ENCODE assay signal across 10 cellular contexts in the genomic region with DNA sequence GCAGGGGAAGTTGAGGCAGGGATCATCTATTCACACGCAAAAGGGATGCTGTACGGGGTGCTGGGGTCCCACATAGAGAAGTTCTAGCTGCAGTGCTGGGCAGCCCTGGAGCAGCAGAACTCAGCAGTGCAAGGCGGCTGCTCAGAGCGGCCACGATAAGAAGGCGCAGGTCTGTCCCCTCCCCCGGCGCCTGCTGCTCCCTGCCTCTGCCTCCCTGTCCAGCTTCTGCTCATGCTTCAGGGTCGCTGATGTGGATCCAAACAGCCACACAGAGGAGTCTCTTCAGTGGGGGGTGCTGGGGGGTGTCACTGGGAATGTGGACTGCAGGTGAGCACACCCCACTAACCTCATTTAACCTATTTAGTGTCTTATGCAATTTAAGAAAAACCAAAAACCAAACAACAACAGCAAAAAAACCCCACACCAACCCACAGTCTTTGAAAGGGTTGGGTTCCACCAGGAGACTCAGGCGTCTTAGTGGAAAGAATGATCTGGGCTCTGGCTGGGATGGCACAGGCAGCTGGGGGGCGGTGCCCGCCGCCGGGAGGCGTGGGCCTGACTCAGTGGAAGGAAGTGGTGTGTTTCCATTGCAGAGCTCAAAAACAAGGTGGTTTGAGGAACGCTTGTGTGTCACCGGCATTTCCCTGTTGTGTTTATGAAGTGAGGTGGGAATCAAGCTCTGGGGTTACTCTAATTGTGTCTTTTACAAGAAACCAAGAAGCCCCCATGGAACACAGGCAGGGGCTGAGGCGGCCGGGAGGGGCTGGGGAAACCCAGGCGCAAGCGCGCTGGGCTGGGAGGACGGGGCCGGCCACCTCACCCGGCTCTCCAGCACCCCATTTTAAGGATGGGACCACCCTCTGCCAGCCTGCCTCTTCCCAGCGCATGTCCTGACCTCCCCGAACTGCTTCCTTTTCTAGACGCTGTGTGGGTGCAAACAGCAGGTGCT. TPM values are rescaled to one million over a fixed set of nuclear protein-coding genes. Genes with fewer than 3 reads are reported as not detected.
DNase-seq lines count a peak whose midpoint lies in the region; ATAC-seq and TF ChIP-seq lines count a peak whose summit lies in the region.
"Had no signal": no experiment of that assay in that cellular context is flagged by ENCODE, and none has a peak within 500 bp of the region (broad histone marks: within the 10 kb centered on the region; RNA-seq: fewer than 3 reads in every experiment).

No MANE protein-coding gene starts in this region.

- H3K36me3 ChIP-seq in vagina: no peaks in the 10 kb centered on the region
- H3K36me3 ChIP-seq: thoracic aorta had no signal

- peak overlapping the region in 1 of 3 donors; percentile 27 for H3K27ac Mint-ChIP-seq in IgD-negative memory B cell
- H3K27ac Mint-ChIP-seq: dendritic cell treated with granulocyte-macrophage colony-stimulating factor and Interleukin-4, amounts not matched to agents 40 ng/mL and 50 ng/mL, for 4 days had no signal

- intact Hi-C loops in vagina (cut with DNase I): no loop called here

- no peaks in the 10 kb centered on the region for H3K27me3 ChIP-seq in vagina

- H3K27ac ChIP-seq in vagina: no peak overlapping the region
- H3K27ac ChIP-seq: thoracic aorta had no signal

- ATAC-seq in HG02852 (IDR thresholded peaks at IDR 0.05; ENCODE audit: unreplicated experiment) (no peak), SK-N-SH treated with all-trans-retinoic acid at 6 μM for 48 hours (no peak)

- peak overlapping the region in 3 of 4 donors; percentile 38 to 79 (median 57) for H3K4me3 Mint-ChIP-seq in IgD-negative memory B cell
- H3K4me3 Mint-ChIP-seq: dendritic cell treated with granulocyte-macrophage colony-stimulating factor and Interleukin-4, amounts not matched to agents 40 ng/mL and 50 ng/mL, for 4 days had no signal

- DNase-seq in activated CD8-positive, alpha-beta memory T cell treated with anti-CD3 and anti-CD28 coated beads for 1 hour (ENCODE audit: extremely low read depth in 1 of 2, low read depth in 1 of 2): peak; percentile 76 to 80
- DNase-seq in effector CD8-positive, alpha-beta T cell (lab: John Stamatoyannopoulos, UW): peak; percentile 19
- DNase-seq in stimulated activated CD8-positive, alpha-beta memory T cell treated with anti-CD3 and anti-CD28 coated beads, Interleukin-15, amount 100 ng/mL, for 24 hours (ENCODE audit: low read depth): peak; percentile 69
- DNase-seq in vagina (ENCODE audit: extremely low spot score in 2 of 2) (no peak), NCI-H2196 treated with DMSO at 0.1 percent for 48 hours (lab: John Stamatoyannopoulos, UW; ENCODE audit: unreplicated experiment) (no peak)

- TF ChIP-seq CTCF in vagina (IDR thresholded peaks at IDR 0.05): no peak

- no peak overlapping the region for H3K4me3 ChIP-seq in vagina
- H3K4me3 ChIP-seq: thoracic aorta had no signal

- no peaks in the 10 kb centered on the region for H3K9me3 ChIP-seq in vagina
- H3K9me3 ChIP-seq: thoracic aorta had no signal

- H3K4me1 ChIP-seq in vagina: no peaks in the 10 kb centered on the region

- peaks cover 4% of the 10 kb centered on the region for H3K27me3 Mint-ChIP-seq in IgD-negative memory B cell

- H3K36me3 Mint-ChIP-seq in IgD-negative memory B cell: no peaks in the 10 kb centered on the region

- H3K9me3 Mint-ChIP-seq in IgD-negative memory B cell: no peaks in the 10 kb centered on the region
- H3K9me3 Mint-ChIP-seq: dendritic cell treated with granulocyte-macrophage colony-stimulating factor and Interleukin-4, amounts not matched to agents 40 ng/mL and 50 ng/mL, for 4 days had no signal

- H3K4me1 Mint-ChIP-seq in IgD-negative memory B cell: peaks cover 9 to 14% (median 13%) of the 10 kb centered on the region in 3 donors

- TF ChIP-seq POLR2A in vagina (IDR thresholded peaks at IDR 0.05): no peak

TF ChIP-seq in SK-N-SH treated with all-trans-retinoic acid at 6 μM for 48 hours, 23 proteins besides CTCF, POLR2A, EP300 and RAD21:
- TF ChIP-seq RARB (CRISPR knock-in tag; IDR thresholded peaks at IDR 0.05) (no peak), ESRRG (CRISPR knock-in tag; IDR thresholded peaks at IDR 0.05) (no peak), ZNF565 (CRISPR knock-in tag; conservative IDR thresholded peaks at IDR 0.05; ENCODE audit: low read depth) (no peak), TCF4 (CRISPR knock-in tag; IDR thresholded peaks at IDR 0.05; ENCODE audit: borderline replicate concordance) (no peak), ARNTL (CRISPR knock-in tag; IDR thresholded peaks at IDR 0.05; ENCODE audit: borderline replicate concordance, low read depth) (no peak), ZFP3 (CRISPR knock-in tag; IDR thresholded peaks at IDR 0.05) (no peak), TOX (CRISPR knock-in tag; IDR thresholded peaks at IDR 0.05; ENCODE audit: borderline replicate concordance) (no peak)

RNA-seq across cellular contexts. Expression of a gene that starts 55.1 kb away (rescaled TPM):
- polyA plus RNA-seq in IgD-negative memory B cell: 22.9 TPM
- 2.9 TPM for total RNA-seq in vagina

Comparison
In these comparisons a context has a peak if more than half of its experiments do, and no peak if none do; other contexts are left out.
1. DNase-seq: peak in activated CD8-positive, alpha-beta memory T cell treated with anti-CD3 and anti-CD28 coated beads for 1 hour (2 of 2), effector CD8-positive, alpha-beta T cell (single experiment) and stimulated activated CD8-positive, alpha-beta memory T cell treated with anti-CD3 and anti-CD28 coated beads, Interleukin-15, amount 100 ng/mL, for 24 hours (single experiment); none in vagina (0 of 2) and NCI-H2196 treated with DMSO at 0.1 percent for 48 hours (single experiment).